Comparison of ENCODE assay signal across 8 cellular contexts in genomic region chr10:95560288-95561199, GRCh38. TPM values are rescaled to one million over a fixed set of nuclear protein-coding genes. Genes with fewer than 3 reads are reported as not detected.
A peak's percentile ranks its signal among the peaks of the same experiment; 100 is the strongest.
DNase-seq lines count a peak whose midpoint lies in the region; ATAC-seq and TF ChIP-seq lines count a peak whose summit lies in the region.

No MANE protein-coding gene starts in this region.

- H3K9me3 ChIP-seq in neuronal stem cell (replicated peaks in 1 of 2; ENCODE audit: control insufficient read depth in 2 of 2, insufficient read depth in 1 of 2, low read depth in 1 of 2, low read length in 2 of 2) = no peaks in the 10 kb centered on the region
- no peaks in the 10 kb centered on the region for H3K9me3 ChIP-seq in thoracic aorta

- H3K9ac ChIP-seq in neuronal stem cell (ENCODE audit: low read depth, low read length, poor library complexity) = peak overlapping the region; percentile 70

- H3K4me1 ChIP-seq in neuronal stem cell (ENCODE audit: control insufficient read depth in 2 of 2, insufficient read depth in 1 of 2, low read depth in 1 of 2, low read length in 2 of 2) = peaks cover 15 to 17% of the 10 kb centered on the region in 2 donors
- H3K4me1 ChIP-seq in thoracic aorta (ENCODE audit: control insufficient read depth in 1 of 2, low read depth in 2 of 2) = peaks cover 0 to 16% of the 10 kb centered on the region in 2 donors

- peak overlapping the region; percentile 97 for H3K4me3 Mint-ChIP-seq in activated T-helper 2 cell treated with anti-CD3 and anti-CD28 coated beads, Interferon-gamma antibody, Interleukin-2, Interleukin-4, amounts not matched to agents 10 μg/mL and 5 μg/mL and 100 μg/mL, durations not matched to agents 14 hours and 24 hours and 36 hours (ENCODE audit: low read depth)

- WGBS in neuronal stem cell (ENCODE audit: extremely low coverage in 2 of 2, insufficient read length in 2 of 2, insufficient replicate concordance in 1 of 2), 2 donors = no CpG with 5 or more reads among the region's 48 CpGs

- peaks cover 53% of the 10 kb centered on the region for H3K27me3 Mint-ChIP-seq in activated T-helper 2 cell treated with anti-CD3 and anti-CD28 coated beads, Interferon-gamma antibody, Interleukin-2, Interleukin-4, amounts not matched to agents 10 μg/mL and 5 μg/mL and 100 μg/mL, durations not matched to agents 14 hours and 24 hours and 36 hours (ENCODE audit: low read depth)

- H3K4me3 ChIP-seq in fibroblast of the aortic adventitia (ENCODE audit: low read depth, low read length) (peak overlapping the region; percentile 83), neuronal stem cell (ENCODE audit: low read length in 2 of 2) (peak overlapping the region; percentile 81 to 89), thoracic aorta (peak overlapping the region; percentile 77)

- H3K4me2 ChIP-seq in neuronal stem cell (ENCODE audit: insufficient read depth, low read length, poor library complexity, severe bottlenecking) = peak overlapping the region; percentile 98

- no peaks in the 10 kb centered on the region for H3K79me1 ChIP-seq in neuronal stem cell (ENCODE audit: low read depth, low read length)

- DNase-seq in NOMO-1 treated with DMSO at 0.1 percent for 48 hours (lab: John Stamatoyannopoulos, UW; ENCODE audit: unreplicated experiment) (peak; percentile 5), NOMO-1 treated with dmso at 0.1 percent for 144 hours (lab: John Stamatoyannopoulos, UW; ENCODE audit: unreplicated experiment) (no peak), NCI-H748 (lab: John Stamatoyannopoulos, UW; ENCODE audit: unreplicated experiment) (peak; percentile 69), fibroblast of the aortic adventitia (ENCODE audit: low read depth) (peak; percentile 37), neuronal stem cell (ENCODE audit: low spot score) (no peak), thoracic aorta (ENCODE audit: low spot score) (no peak), NCI-H1694 treated with DMSO at 0.1 percent for 48 hours (lab: John Stamatoyannopoulos, UW) (no peak)
- DNase-seq in activated T-helper 2 cell treated with anti-CD3 and anti-CD28 coated beads, Interferon-gamma antibody, Interleukin-2, Interleukin-4, amounts not matched to agents 10 μg/mL and 5 μg/mL and 100 μg/mL, durations not matched to agents 14 hours and 24 hours and 36 hours (ENCODE audit: low spot score) = peak; percentile 45

- H3K9me3 Mint-ChIP-seq in activated T-helper 2 cell treated with anti-CD3 and anti-CD28 coated beads, Interferon-gamma antibody, Interleukin-2, Interleukin-4, amounts not matched to agents 10 μg/mL and 5 μg/mL and 100 μg/mL, durations not matched to agents 14 hours and 24 hours and 36 hours = no peaks in the 10 kb centered on the region

- no peak overlapping the region for H2BK120ac ChIP-seq in neuronal stem cell (ENCODE audit: low read depth, low read length)

- H3K23ac ChIP-seq in neuronal stem cell (ENCODE audit: low read depth, low read length, poor library complexity) = peak overlapping the region; percentile 49

- H3K27ac Mint-ChIP-seq in activated T-helper 2 cell treated with anti-CD3 and anti-CD28 coated beads, Interferon-gamma antibody, Interleukin-2, Interleukin-4, amounts not matched to agents 10 μg/mL and 5 μg/mL and 100 μg/mL, durations not matched to agents 14 hours and 24 hours and 36 hours = peak overlapping the region; percentile 78

- intact Hi-C loops in activated T-helper 2 cell treated with anti-CD3 and anti-CD28 coated beads, Interferon-gamma antibody, Interleukin-2, Interleukin-4, amounts not matched to agents 10 μg/mL and 5 μg/mL and 100 μg/mL, durations not matched to agents 14 hours and 24 hours and 36 hours (cut with micrococcal nuclease) = loop anchor here (1.0 kb wide), 1 partner anchor 134 kb away; no protein-coding TSS in a partner anchor

- H3K36me3 Mint-ChIP-seq in activated T-helper 2 cell treated with anti-CD3 and anti-CD28 coated beads, Interferon-gamma antibody, Interleukin-2, Interleukin-4, amounts not matched to agents 10 μg/mL and 5 μg/mL and 100 μg/mL, durations not matched to agents 14 hours and 24 hours and 36 hours (ENCODE audit: low read depth) = no peaks in the 10 kb centered on the region

- H3K27me3 ChIP-seq in neuronal stem cell (ENCODE audit: control insufficient read depth in 3 of 3, insufficient read depth in 3 of 3, low read depth in 1 of 3, low read length in 3 of 3) = peaks cover 0 to 17% (median 3%) of the 10 kb centered on the region in 3 experiments
- H3K27me3 ChIP-seq in thoracic aorta (replicated peaks; ENCODE audit: insufficient read depth) = no peaks in the 10 kb centered on the region

- peak overlapping the region; percentile 96 for H2AFZ ChIP-seq in neuronal stem cell (ENCODE audit: low read length)

- H4K91ac ChIP-seq in neuronal stem cell (ENCODE audit: low read depth, low read length, poor library complexity) = no peak overlapping the region

- H3K27ac ChIP-seq in neuronal stem cell (replicated peaks; ENCODE audit: low read length) = no peak overlapping the region
- H3K27ac ChIP-seq in thoracic aorta = peak overlapping the region; percentile 81 to 93

- peak overlapping the region; percentile 47 for H2BK5ac ChIP-seq in neuronal stem cell (ENCODE audit: low read length)

- no peak for TF ChIP-seq CTCF in fibroblast of the aortic adventitia (IDR thresholded peaks at IDR 0.05; ENCODE audit: insufficient read depth, low read length)
- no peak for TF ChIP-seq CTCF in thoracic aorta (IDR thresholded peaks at IDR 0.05)

- peak overlapping the region; percentile 69 for H3K18ac ChIP-seq in neuronal stem cell (ENCODE audit: low read length)

- H3K14ac ChIP-seq in neuronal stem cell (ENCODE audit: low read length) = no peak overlapping the region

- H2AK5ac ChIP-seq in neuronal stem cell (ENCODE audit: low read depth, low read length) = no peak overlapping the region

- no peak overlapping the region for H3K4ac ChIP-seq in neuronal stem cell (ENCODE audit: low read length)

- no peaks in the 10 kb centered on the region for H3K36me3 ChIP-seq in neuronal stem cell (replicated peaks in 1 of 2; ENCODE audit: control insufficient read depth in 2 of 2, insufficient read depth in 2 of 2, low read length in 2 of 2)
- H3K36me3 ChIP-seq in thoracic aorta = no peaks in the 10 kb centered on the region

- ATAC-seq in thoracic aorta (ENCODE audit: insufficient number of reproducible peaks, low FRiP score, low read depth) = no peak

- no peak overlapping the region for H2BK15ac ChIP-seq in neuronal stem cell (ENCODE audit: low read length)

- no peak overlapping the region for H4K8ac ChIP-seq in neuronal stem cell (ENCODE audit: low read depth, low read length)

- H2BK12ac ChIP-seq in neuronal stem cell (ENCODE audit: low read length) = no peak overlapping the region

- peaks cover 14% of the 10 kb centered on the region for H3K4me1 Mint-ChIP-seq in activated T-helper 2 cell treated with anti-CD3 and anti-CD28 coated beads, Interferon-gamma antibody, Interleukin-2, Interleukin-4, amounts not matched to agents 10 μg/mL and 5 μg/mL and 100 μg/mL, durations not matched to agents 14 hours and 24 hours and 36 hours (ENCODE audit: low read depth)

RNA-seq across cellular contexts. Expression of gene SORBS1, which starts 0.6 kb away (rescaled TPM):
- 0.43 and 1.3 TPM in 2 replicates for total RNA-seq in activated T-helper 2 cell treated with anti-CD3 and anti-CD28 coated beads, Interferon-gamma antibody, Interleukin-2, Interleukin-4, amounts not matched to agents 10 μg/mL and 5 μg/mL and 100 μg/mL, durations not matched to agents 14 hours and 24 hours and 36 hours
- 0.36 and 0.74 TPM in 2 replicates for total RNA-seq in fibroblast of the aortic adventitia (ENCODE audit: low replicate concordance)
- polyA plus RNA-seq in neuronal stem cell (2013, experiment 1 of 2) = 10.1 TPM
- 9.4 TPM for polyA plus RNA-seq in neuronal stem cell (2013, experiment 2 of 2)
- 1,000 to 10,000 TPM; 1,110 to 1,659 TPM for total RNA-seq in thoracic aorta

Comparison
In these comparisons a context has a peak if more than half of its experiments do, and no peak if none do; other contexts are left out.
1. DNase-seq: peak in NOMO-1 treated with DMSO at 0.1 percent for 48 hours (single experiment), NCI-H748 (single experiment), activated T-helper 2 cell treated with anti-CD3 and anti-CD28 coated beads, Interferon-gamma antibody, Interleukin-2, Interleukin-4, amounts not matched to agents 10 μg/mL and 5 μg/mL and 100 μg/mL, durations not matched to agents 14 hours and 24 hours and 36 hours (single experiment) and fibroblast of the aortic adventitia (single experiment); none in NOMO-1 treated with dmso at 0.1 percent for 144 hours (single experiment), neuronal stem cell (single experiment), thoracic aorta (single experiment) and NCI-H1694 treated with DMSO at 0.1 percent for 48 hours (single experiment).
2. RNA of gene SORBS1, which starts 0.6 kb away (total RNA-seq): 1,110 to 1,659 TPM in thoracic aorta; 0.43 to 1.3 TPM in activated T-helper 2 cell treated with anti-CD3 and anti-CD28 coated beads, Interferon-gamma antibody, Interleukin-2, Interleukin-4, amounts not matched to agents 10 μg/mL and 5 μg/mL and 100 μg/mL, durations not matched to agents 14 hours and 24 hours and 36 hours and 0.36 to 0.74 TPM in fibroblast of the aortic adventitia; every median in the first group is over 100 times any median in the second.
3. Peak in every context shown above with its lines, with median percentiles within 50 percentile points of each other: H3K4me3 ChIP-seq.